ENCODE assay signal across 26 cellular contexts in genomic region chr22:49366437-49366836, GRCh38.
"Had no signal": no experiment of that assay in that cellular context is flagged by ENCODE, and none has a peak within 500 bp of the region (broad histone marks: within the 10 kb centered on the region; RNA-seq: fewer than 3 reads in every experiment).

No MANE protein-coding gene starts in this region.

- ATAC-seq: activated T-cell treated with anti-CD3 and anti-CD28 coated beads, Interleukin-2, amount 50 U/mL, for 4 hours; activated T-helper 17 cell treated with anti-CD3 and anti-CD28 coated beads, Interleukin-2, amount 50 U/mL, for 72 hours; foreskin keratinocyte; left lung; lower lobe of right lung; natural killer cell had no signal

- H3K36me3 ChIP-seq: breast epithelium, esophagus muscularis mucosa, heart left ventricle, left lung, lower lobe of right lung, thoracic aorta had no signal

- H3K27ac ChIP-seq: breast epithelium, esophagus muscularis mucosa, foreskin keratinocyte, heart left ventricle, left lung, lower lobe of right lung, thoracic aorta, VCaP had no signal

- H3K9me3 ChIP-seq: breast epithelium, esophagus muscularis mucosa, heart left ventricle, lower lobe of right lung, thoracic aorta had no signal

- H3K27ac Mint-ChIP-seq: activated T-helper 17 cell treated with anti-CD3 and anti-CD28 coated beads, Interleukin-2, amount 50 U/mL, for 72 hours; endodermal cell; immature natural killer cell; natural killer cell; progenitor cell of endocrine pancreas had no signal

- H3K36me3 Mint-ChIP-seq: immature natural killer cell, natural killer cell had no signal

- H3K4me1 Mint-ChIP-seq: activated T-helper 17 cell treated with anti-CD3 and anti-CD28 coated beads, Interleukin-2, amount 50 U/mL, for 72 hours; endodermal cell had no signal

- H3K4me3 Mint-ChIP-seq: activated T-cell treated with anti-CD3 and anti-CD28 coated beads, Interleukin-2, amount 50 U/mL, for 4 hours; activated T-helper 17 cell treated with anti-CD3 and anti-CD28 coated beads, Interleukin-2, amount 50 U/mL, for 72 hours; endodermal cell; immature natural killer cell; natural killer cell had no signal

- DNase-seq: activated CD4-positive, alpha-beta T cell treated with anti-CD3 and anti-CD28 coated beads for 4 hours; activated CD4-positive, alpha-beta T cell treated with anti-CD3 and anti-CD28 coated beads, Interleukin-2, amount 50 U/mL, for 4 hours; activated gamma-delta T cell treated with Interleukin-2 at 50 U/mL for 16 hours; activated naive CD4-positive, alpha-beta T cell treated with anti-CD3 and anti-CD28 coated beads, Interleukin-2, amount 50 U/mL, for 16 hours; activated T-cell treated with anti-CD3 and anti-CD28 coated beads, Interleukin-2, amount 50 U/mL, for 4 hours; amygdala; central memory CD4-positive, alpha-beta T cell; endodermal cell; heart left ventricle; hypothalamus; immature natural killer cell; left lung; lower lobe of right lung; mesenchymal stem cell; natural killer cell; stimulated activated naive CD4-positive, alpha-beta T cell treated with Interleukin-2 at 50 U/mL for 16 hours; T-helper 9 cell; trophoblast cell had no signal

- H3K9me3 Mint-ChIP-seq: activated T-cell treated with anti-CD3 and anti-CD28 coated beads, Interleukin-2, amount 50 U/mL, for 4 hours; activated T-helper 17 cell treated with anti-CD3 and anti-CD28 coated beads, Interleukin-2, amount 50 U/mL, for 72 hours; endodermal cell; immature natural killer cell; natural killer cell had no signal

- H3K4me3 ChIP-seq: breast epithelium, esophagus muscularis mucosa, heart left ventricle, left lung, lower lobe of right lung, smooth muscle cell, thoracic aorta had no signal

- H3K27me3 ChIP-seq: foreskin keratinocyte had no signal

- H3K4me1 ChIP-seq: breast epithelium, esophagus muscularis mucosa, foreskin keratinocyte, heart left ventricle, left lung, lower lobe of right lung had no signal
